In genomic region chr7:106553446-106553836, GRCh38 we compare ENCODE assay signal across 1 cellular context.
A peak's percentile ranks its signal among the peaks of the same experiment; 100 is the strongest.
TF ChIP-seq lines count a peak whose summit lies in the region.

No MANE protein-coding gene starts in this region.

TF ChIP-seq in K562, 482 proteins besides CTCF, POLR2A, EP300 and RAD21 (continued from another document):
- TF ChIP-seq, protein P1, sequence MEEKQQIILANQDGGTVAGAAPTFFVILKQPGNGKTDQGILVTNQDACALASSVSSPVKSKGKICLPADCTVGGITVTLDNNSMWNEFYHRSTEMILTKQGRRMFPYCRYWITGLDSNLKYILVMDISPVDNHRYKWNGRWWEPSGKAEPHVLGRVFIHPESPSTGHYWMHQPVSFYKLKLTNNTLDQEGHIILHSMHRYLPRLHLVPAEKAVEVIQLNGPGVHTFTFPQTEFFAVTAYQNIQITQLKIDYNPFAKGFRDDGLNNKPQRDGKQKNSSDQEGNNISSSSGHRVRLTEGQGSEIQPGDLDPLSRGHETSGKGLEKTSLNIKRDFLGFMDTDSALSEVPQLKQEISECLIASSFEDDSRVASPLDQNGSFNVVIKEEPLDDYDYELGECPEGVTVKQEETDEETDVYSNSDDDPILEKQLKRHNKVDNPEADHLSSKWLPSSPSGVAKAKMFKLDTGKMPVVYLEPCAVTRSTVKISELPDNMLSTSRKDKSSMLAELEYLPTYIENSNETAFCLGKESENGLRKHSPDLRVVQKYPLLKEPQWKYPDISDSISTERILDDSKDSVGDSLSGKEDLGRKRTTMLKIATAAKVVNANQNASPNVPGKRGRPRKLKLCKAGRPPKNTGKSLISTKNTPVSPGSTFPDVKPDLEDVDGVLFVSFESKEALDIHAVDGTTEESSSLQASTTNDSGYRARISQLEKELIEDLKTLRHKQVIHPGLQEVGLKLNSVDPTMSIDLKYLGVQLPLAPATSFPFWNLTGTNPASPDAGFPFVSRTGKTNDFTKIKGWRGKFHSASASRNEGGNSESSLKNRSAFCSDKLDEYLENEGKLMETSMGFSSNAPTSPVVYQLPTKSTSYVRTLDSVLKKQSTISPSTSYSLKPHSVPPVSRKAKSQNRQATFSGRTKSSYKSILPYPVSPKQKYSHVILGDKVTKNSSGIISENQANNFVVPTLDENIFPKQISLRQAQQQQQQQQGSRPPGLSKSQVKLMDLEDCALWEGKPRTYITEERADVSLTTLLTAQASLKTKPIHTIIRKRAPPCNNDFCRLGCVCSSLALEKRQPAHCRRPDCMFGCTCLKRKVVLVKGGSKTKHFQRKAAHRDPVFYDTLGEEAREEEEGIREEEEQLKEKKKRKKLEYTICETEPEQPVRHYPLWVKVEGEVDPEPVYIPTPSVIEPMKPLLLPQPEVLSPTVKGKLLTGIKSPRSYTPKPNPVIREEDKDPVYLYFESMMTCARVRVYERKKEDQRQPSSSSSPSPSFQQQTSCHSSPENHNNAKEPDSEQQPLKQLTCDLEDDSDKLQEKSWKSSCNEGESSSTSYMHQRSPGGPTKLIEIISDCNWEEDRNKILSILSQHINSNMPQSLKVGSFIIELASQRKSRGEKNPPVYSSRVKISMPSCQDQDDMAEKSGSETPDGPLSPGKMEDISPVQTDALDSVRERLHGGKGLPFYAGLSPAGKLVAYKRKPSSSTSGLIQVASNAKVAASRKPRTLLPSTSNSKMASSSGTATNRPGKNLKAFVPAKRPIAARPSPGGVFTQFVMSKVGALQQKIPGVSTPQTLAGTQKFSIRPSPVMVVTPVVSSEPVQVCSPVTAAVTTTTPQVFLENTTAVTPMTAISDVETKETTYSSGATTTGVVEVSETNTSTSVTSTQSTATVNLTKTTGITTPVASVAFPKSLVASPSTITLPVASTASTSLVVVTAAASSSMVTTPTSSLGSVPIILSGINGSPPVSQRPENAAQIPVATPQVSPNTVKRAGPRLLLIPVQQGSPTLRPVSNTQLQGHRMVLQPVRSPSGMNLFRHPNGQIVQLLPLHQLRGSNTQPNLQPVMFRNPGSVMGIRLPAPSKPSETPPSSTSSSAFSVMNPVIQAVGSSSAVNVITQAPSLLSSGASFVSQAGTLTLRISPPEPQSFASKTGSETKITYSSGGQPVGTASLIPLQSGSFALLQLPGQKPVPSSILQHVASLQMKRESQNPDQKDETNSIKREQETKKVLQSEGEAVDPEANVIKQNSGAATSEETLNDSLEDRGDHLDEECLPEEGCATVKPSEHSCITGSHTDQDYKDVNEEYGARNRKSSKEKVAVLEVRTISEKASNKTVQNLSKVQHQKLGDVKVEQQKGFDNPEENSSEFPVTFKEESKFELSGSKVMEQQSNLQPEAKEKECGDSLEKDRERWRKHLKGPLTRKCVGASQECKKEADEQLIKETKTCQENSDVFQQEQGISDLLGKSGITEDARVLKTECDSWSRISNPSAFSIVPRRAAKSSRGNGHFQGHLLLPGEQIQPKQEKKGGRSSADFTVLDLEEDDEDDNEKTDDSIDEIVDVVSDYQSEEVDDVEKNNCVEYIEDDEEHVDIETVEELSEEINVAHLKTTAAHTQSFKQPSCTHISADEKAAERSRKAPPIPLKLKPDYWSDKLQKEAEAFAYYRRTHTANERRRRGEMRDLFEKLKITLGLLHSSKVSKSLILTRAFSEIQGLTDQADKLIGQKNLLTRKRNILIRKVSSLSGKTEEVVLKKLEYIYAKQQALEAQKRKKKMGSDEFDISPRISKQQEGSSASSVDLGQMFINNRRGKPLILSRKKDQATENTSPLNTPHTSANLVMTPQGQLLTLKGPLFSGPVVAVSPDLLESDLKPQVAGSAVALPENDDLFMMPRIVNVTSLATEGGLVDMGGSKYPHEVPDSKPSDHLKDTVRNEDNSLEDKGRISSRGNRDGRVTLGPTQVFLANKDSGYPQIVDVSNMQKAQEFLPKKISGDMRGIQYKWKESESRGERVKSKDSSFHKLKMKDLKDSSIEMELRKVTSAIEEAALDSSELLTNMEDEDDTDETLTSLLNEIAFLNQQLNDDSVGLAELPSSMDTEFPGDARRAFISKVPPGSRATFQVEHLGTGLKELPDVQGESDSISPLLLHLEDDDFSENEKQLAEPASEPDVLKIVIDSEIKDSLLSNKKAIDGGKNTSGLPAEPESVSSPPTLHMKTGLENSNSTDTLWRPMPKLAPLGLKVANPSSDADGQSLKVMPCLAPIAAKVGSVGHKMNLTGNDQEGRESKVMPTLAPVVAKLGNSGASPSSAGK (IDR thresholded peaks at IDR 0.05), result peak; percentile 30; the same call in 1 of the 2 replicates
- peak; percentile 48; the same call in 1 of the 2 replicates for TF ChIP-seq JUND (IDR thresholded peaks at IDR 0.05; ENCODE audit: borderline replicate concordance, low read depth, low read length)
- TF ChIP-seq JUND (tag; IDR thresholded peaks at IDR 0.05; ENCODE audit: borderline replicate concordance, low read depth, low read length), result no peak; the same call in 2 of the 3 replicates
- TF ChIP-seq MCM2 (IDR thresholded peaks at IDR 0.05; ENCODE audit: low read depth), result no peak
- TF ChIP-seq DPF2 (IDR thresholded peaks at IDR 0.05), result peak; percentile 47; the same call in 1 of the 2 replicates
- TF ChIP-seq GATAD2A (IDR thresholded peaks at IDR 0.05), result peak; percentile 57; the same call in 1 of the 2 replicates
- TF ChIP-seq, protein P2, sequence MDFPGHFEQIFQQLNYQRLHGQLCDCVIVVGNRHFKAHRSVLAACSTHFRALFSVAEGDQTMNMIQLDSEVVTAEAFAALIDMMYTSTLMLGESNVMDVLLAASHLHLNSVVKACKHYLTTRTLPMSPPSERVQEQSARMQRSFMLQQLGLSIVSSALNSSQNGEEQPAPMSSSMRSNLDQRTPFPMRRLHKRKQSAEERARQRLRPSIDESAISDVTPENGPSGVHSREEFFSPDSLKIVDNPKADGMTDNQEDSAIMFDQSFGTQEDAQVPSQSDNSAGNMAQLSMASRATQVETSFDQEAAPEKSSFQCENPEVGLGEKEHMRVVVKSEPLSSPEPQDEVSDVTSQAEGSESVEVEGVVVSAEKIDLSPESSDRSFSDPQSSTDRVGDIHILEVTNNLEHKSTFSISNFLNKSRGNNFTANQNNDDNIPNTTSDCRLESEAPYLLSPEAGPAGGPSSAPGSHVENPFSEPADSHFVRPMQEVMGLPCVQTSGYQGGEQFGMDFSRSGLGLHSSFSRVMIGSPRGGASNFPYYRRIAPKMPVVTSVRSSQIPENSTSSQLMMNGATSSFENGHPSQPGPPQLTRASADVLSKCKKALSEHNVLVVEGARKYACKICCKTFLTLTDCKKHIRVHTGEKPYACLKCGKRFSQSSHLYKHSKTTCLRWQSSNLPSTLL (IDR thresholded peaks at IDR 0.05), result no peak
- TF ChIP-seq ZNF76 (CRISPR knock-in tag; IDR thresholded peaks at IDR 0.05; ENCODE audit: borderline replicate concordance), result no peak
- peak; percentile 60; the same call in 1 of the 2 replicates for TF ChIP-seq CEBPB (tag; IDR thresholded peaks at IDR 0.05)
- peak; percentile 58 for TF ChIP-seq CBFA2T3 (IDR thresholded peaks at IDR 0.05)
- no peak for TF ChIP-seq CEBPG (CRISPR knock-in tag; IDR thresholded peaks at IDR 0.05)
- peak in 1 of 2 experiments; percentile 45; a peak in 1 of 4 replicates for TF ChIP-seq CEBPG (tag; conservative IDR thresholded peaks at IDR 0.05 in 1 of 2, IDR thresholded peaks at IDR 0.05 in 1 of 2)
- peak in 1 of 2 experiments; percentile 47; a peak in 1 of 4 replicates for TF ChIP-seq TBL1XR1 (IDR thresholded peaks at IDR 0.05; ENCODE audit: low read length in 2 of 2)
- TF ChIP-seq ATF1 (CRISPR knock-in tag; IDR thresholded peaks at IDR 0.05), result no peak
- TF ChIP-seq ATF1 (tag; IDR thresholded peaks at IDR 0.05), result no peak
- TF ChIP-seq CTBP1 (IDR thresholded peaks at IDR 0.05; ENCODE audit: borderline replicate concordance), result 0 out of 2 replicates have a peak, but pooled peaks have one; percentile 8
- no peak for TF ChIP-seq USF1 (CRISPR knock-in tag; IDR thresholded peaks at IDR 0.05)
- peak; percentile 69 for TF ChIP-seq ZFP36 (IDR thresholded peaks at IDR 0.05; ENCODE audit: low read depth, low read length, partially characterized antibody)
- TF ChIP-seq MYC (IDR thresholded peaks at IDR 0.05; ENCODE audit: low read depth, low read length), result peak; percentile 25; the same call in 1 of the 2 replicates
- TF ChIP-seq MYC (CRISPR knock-in tag; IDR thresholded peaks at IDR 0.05; ENCODE audit: borderline replicate concordance, low read depth), result no peak
- no peak for TF ChIP-seq IRF9 (tag; IDR thresholded peaks at IDR 0.05)
- peak; percentile 75; the same call in 1 of the 2 replicates for TF ChIP-seq ZNF589 (CRISPR knock-in tag; IDR thresholded peaks at IDR 0.05; ENCODE audit: low read depth)
- peak; percentile 70 for TF ChIP-seq ZNF263 (CRISPR knock-in tag; IDR thresholded peaks at IDR 0.05; ENCODE audit: borderline replicate concordance)
- 0 out of 2 replicates have a peak, but pooled peaks have one; percentile 12 for TF ChIP-seq TEAD4 (IDR thresholded peaks at IDR 0.05; ENCODE audit: low read length)
- no peak for TF ChIP-seq TEAD4 (CRISPR knock-in tag; IDR thresholded peaks at IDR 0.05; ENCODE audit: borderline replicate concordance)
- TF ChIP-seq SMC3 (conservative IDR thresholded peaks at IDR 0.05; ENCODE audit: insufficient read depth, low read depth, low read length), result no peak
- TF ChIP-seq ERF (CRISPR knock-in tag; IDR thresholded peaks at IDR 0.05), result 0 out of 2 replicates have a peak, but pooled peaks have one; percentile 47
- no peak for TF ChIP-seq HES1 (IDR thresholded peaks at IDR 0.05; ENCODE audit: low read depth)
